20 cellular contexts compared by ENCODE assay signal in the genomic region with DNA sequence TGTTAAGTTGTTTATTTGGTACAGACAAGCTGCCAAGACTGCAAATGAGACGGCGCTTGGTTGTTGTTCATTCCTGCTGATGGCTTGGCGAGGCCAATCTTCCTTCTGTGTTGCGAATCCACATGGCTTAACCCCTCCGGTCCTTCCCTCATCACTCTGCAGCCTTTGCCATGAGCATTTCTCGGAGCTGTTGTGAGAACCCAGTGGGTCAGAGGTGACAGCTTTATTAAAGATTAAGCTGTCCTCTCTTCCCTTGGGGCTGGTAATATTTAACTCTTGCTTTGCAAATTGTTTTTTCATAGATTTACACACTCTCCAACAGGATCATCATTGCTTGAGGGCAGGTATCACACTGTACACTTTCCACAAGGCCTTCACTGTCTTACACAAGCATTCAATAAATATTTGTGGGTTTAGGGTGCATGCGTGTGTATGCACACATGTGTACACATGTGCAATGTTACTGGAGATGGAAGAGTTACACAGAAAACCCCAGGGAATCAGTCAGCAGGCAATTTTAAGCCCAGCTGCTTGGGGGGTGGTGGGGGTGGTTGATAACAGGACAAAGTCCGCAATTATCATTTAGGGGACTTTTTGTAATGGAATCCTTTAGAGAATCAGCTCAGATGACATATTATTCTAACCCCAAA. TPM values are rescaled to one million over a fixed set of nuclear protein-coding genes. Genes with fewer than 3 reads are reported as not detected.
DNase-seq lines count a peak whose midpoint lies in the region; ATAC-seq and TF ChIP-seq lines count a peak whose summit lies in the region.
"Had no signal": no experiment of that assay in that cellular context is flagged by ENCODE, and none has a peak within 500 bp of the region (broad histone marks: within the 10 kb centered on the region; RNA-seq: fewer than 3 reads in every experiment).

No MANE protein-coding gene starts in this region.

- no peak overlapping the region for H3K4me2 ChIP-seq in mesendoderm (ENCODE audit: low read length)

- H3K4me1 ChIP-seq in A673 (ENCODE audit: insufficient read depth, low read length, poor library complexity, severe bottlenecking), result peaks cover 50% of the 10 kb centered on the region
- no peaks in the 10 kb centered on the region for H3K4me1 ChIP-seq in HEK293 (ENCODE audit: control insufficient read depth, insufficient read depth, low read length)
- peaks cover 16% of the 10 kb centered on the region for H3K4me1 ChIP-seq in mesendoderm (ENCODE audit: control insufficient read depth, low read depth, low read length)
- H3K4me1 ChIP-seq in colonic mucosa, result peaks cover 9% of the 10 kb centered on the region
- H3K4me1 ChIP-seq: parathyroid adenoma, uterus had no signal

- H3K56ac ChIP-seq in mesendoderm (ENCODE audit: low read length), result peak overlapping the region; percentile 2

- H2AK5ac ChIP-seq in mesendoderm (ENCODE audit: low read length), result no peak overlapping the region

- no peak overlapping the region for H2BK120ac ChIP-seq in mesendoderm (ENCODE audit: low read depth, low read length)

- no peak overlapping the region for H2BK5ac ChIP-seq in mesendoderm (ENCODE audit: low read length)

- H3K27ac ChIP-seq in A673 (ENCODE audit: low read depth, low read length, poor library complexity, severe bottlenecking), result peak overlapping the region; percentile 73
- no peak overlapping the region for H3K27ac ChIP-seq in HEK293 (ENCODE audit: extremely low read depth, low read depth, low read length)
- H3K27ac ChIP-seq in dorsolateral prefrontal cortex, result peak overlapping the region in 46 of 59 donors; percentile 4 to 85 (median 62)
- H3K27ac ChIP-seq in mesendoderm (ENCODE audit: low read depth, low read length), result no peak overlapping the region
- H3K27ac ChIP-seq in colonic mucosa, result no peak overlapping the region
- H3K27ac ChIP-seq: parathyroid adenoma, uterus had no signal

- intact Hi-C loops in A673 (cut with micrococcal nuclease; ENCODE audit: unreplicated experiment), result loop anchor here (2.0 kb wide), 1 partner anchor 17 kb away; no protein-coding TSS in a partner anchor
- intact Hi-C loops in dorsolateral prefrontal cortex (cut with DNase I), result no loop called here
- intact Hi-C loops in colonic mucosa (cut with DNase I), result no loop called here

- H3K4me3 ChIP-seq in A673 (ENCODE audit: low read depth, low read length, poor library complexity, severe bottlenecking) (peak overlapping the region; percentile 14), HEK293 (ENCODE audit: low read depth, low read length) (no peak overlapping the region), dorsolateral prefrontal cortex (no peak overlapping the region), mesendoderm (ENCODE audit: low read length) (no peak overlapping the region), colonic mucosa (no peak overlapping the region)
- H3K4me3 ChIP-seq: uterus had no signal

- POLR2A ChIA-PET in A673 (lab: Charles Lee; ENCODE audit: low non-redundant PET), result no interaction called here
- POLR2A ChIA-PET in HEK293 (lab: Yijun Ruan, JAX), result no interaction called here

- no peak overlapping the region for H2BK15ac ChIP-seq in mesendoderm (replicated peaks; ENCODE audit: low read depth)

- H3K18ac ChIP-seq in mesendoderm (ENCODE audit: low read length), result no peak overlapping the region

- H4K8ac ChIP-seq in mesendoderm (ENCODE audit: low read depth, low read length), result no peak overlapping the region

- no peak for ATAC-seq in activated CD4-positive, CD25-positive, alpha-beta regulatory T cell treated with anti-CD3 and anti-CD28 coated beads, Interleukin-2, amount 50 U/mL, for 24 hours
- ATAC-seq: activated T-helper 17 cell treated with anti-CD3 and anti-CD28 coated beads, Interleukin-2, amount 50 U/mL, for 72 hours had no signal

- no peak overlapping the region for H3K4ac ChIP-seq in mesendoderm (ENCODE audit: low read depth, low read length)

- no peaks in the 10 kb centered on the region for H3K79me1 ChIP-seq in mesendoderm (ENCODE audit: low read length)

- CTCF ChIA-PET in A673 (lab: Charles Lee), result interaction anchor here (1.8 kb wide), 1 partner anchor 16 kb away, joined by 3 read pairs; no protein-coding TSS in a partner anchor
- CTCF ChIA-PET in HEK293 (lab: Yijun Ruan, JAX), result interaction anchor here (1.0 kb wide), 1 partner anchor 30 kb away, joined by 3 read pairs; no protein-coding TSS in a partner anchor

- no TSS peak for BruUV-seq in A673 (replicated peaks; lab: Mats Ljungman, UMichigan)

- DNase-seq in A673 (ENCODE audit: low spot score), result no peak
- DNase-seq in dorsolateral prefrontal cortex, result peak in 3 of 10 donors; percentile 39 to 69 (median 59)
- DNase-seq in mesendoderm, result no peak
- DNase-seq in NCI-H2107 treated with DMSO at 0.1 percent for 48 hours (lab: John Stamatoyannopoulos, UW; ENCODE audit: unreplicated experiment), result no peak
- DNase-seq in NAMALWA (ENCODE audit: low spot score), result no peak
- no peak for DNase-seq in colonic mucosa
- DNase-seq: activated CD4-positive, alpha-beta memory T cell treated with anti-CD3 and anti-CD28 coated beads for 36 hours; aorta; DMS53; KBM-7; mammary epithelial cell; NCI-H187 treated with DMSO at 0.1 percent for 48 hours; SIG-M5; stimulated activated CD4-positive, alpha-beta T cell treated with anti-CD3 and anti-CD28 coated beads, Interleukin-2, amount 100 ng/mL, for 24 hours; T1000; uterus had no signal

- TF ChIP-seq CTCF in A673 (conservative IDR thresholded peaks at IDR 0.05; ENCODE audit: low read depth, low read length) (no peak), HEK293 (tag by site-specific recombination; IDR thresholded peaks at IDR 0.05) (no peak), dorsolateral prefrontal cortex (IDR thresholded peaks at IDR 0.05 in 54 of 56, conservative IDR thresholded peaks at IDR 0.05 in 2 of 56; ENCODE audit: low read depth in 1 of 56, partially characterized antibody in 56 of 56) (no peak), colonic mucosa (IDR thresholded peaks at IDR 0.05) (no peak)

- H3K36me3 ChIP-seq in A673 (ENCODE audit: insufficient read depth, low read length, poor library complexity, severe bottlenecking) (no peaks in the 10 kb centered on the region), HEK293 (ENCODE audit: control insufficient read depth in 2 of 2, insufficient read depth in 1 of 2, low read length in 2 of 2) (no peaks in the 10 kb centered on the region), mesendoderm (ENCODE audit: control insufficient read depth, insufficient read depth, low read length) (no peaks in the 10 kb centered on the region), colonic mucosa (no peaks in the 10 kb centered on the region)
- H3K36me3 ChIP-seq: uterus had no signal

- WGBS in mesendoderm (ENCODE audit: extremely low coverage, insufficient coverage, low lambda C conversion rate), result no CpG with 5 or more reads among the region's 8 CpGs

- H3K27me3 ChIP-seq in A673 (replicated peaks; ENCODE audit: insufficient read depth, low read depth, low read length, poor library complexity) (no peaks in the 10 kb centered on the region), dorsolateral prefrontal cortex (no peaks in the 10 kb centered on the region), mesendoderm (ENCODE audit: insufficient read depth, low read length, poor library complexity) (no peaks in the 10 kb centered on the region), colonic mucosa (no peaks in the 10 kb centered on the region)
- H3K27me3 ChIP-seq: uterus had no signal

- no peak overlapping the region for H4K5ac ChIP-seq in mesendoderm (ENCODE audit: low read length)

- H3K9ac ChIP-seq in mesendoderm (ENCODE audit: low read length) (no peak overlapping the region), colonic mucosa (ENCODE audit: low read depth in 2 of 2, low read length in 2 of 2) (peak overlapping the region in 1 of 2 donors; percentile 41)
- H3K9ac ChIP-seq: parathyroid adenoma had no signal

- H3K23ac ChIP-seq in mesendoderm (ENCODE audit: low read length), result no peak overlapping the region

- no peaks in the 10 kb centered on the region for H3K9me3 ChIP-seq in A673 (ENCODE audit: low read depth, low read length, poor library complexity, severe bottlenecking)
- no peaks in the 10 kb centered on the region for H3K9me3 ChIP-seq in HEK293 (ENCODE audit: control insufficient read depth, insufficient read depth, low read depth, low read length)
- no peaks in the 10 kb centered on the region for H3K9me3 ChIP-seq in colonic mucosa
- H3K9me3 ChIP-seq: uterus had no signal

- no peaks in the 10 kb centered on the region for H3K79me2 ChIP-seq in mesendoderm (ENCODE audit: control insufficient read depth, insufficient read depth, low read length)
- H3K79me2 ChIP-seq: parathyroid adenoma had no signal

TF ChIP-seq in HEK293, 187 proteins besides CTCF, POLR2A, EP300 and RAD21:
- TF ChIP-seq ZNF544 (tag by site-specific recombination; IDR thresholded peaks at IDR 0.05) (no peak), MYNN (tag by site-specific recombination; IDR thresholded peaks at IDR 0.05; ENCODE audit: borderline replicate concordance) (no peak), ZNF555 (tag by site-specific recombination; conservative IDR thresholded peaks at IDR 0.05) (no peak), ZNF473 (tag by site-specific recombination; IDR thresholded peaks at IDR 0.05) (no peak), ZIC2 (tag by site-specific recombination; IDR thresholded peaks at IDR 0.05) (0 out of 2 replicates have a peak, but pooled peaks have one; percentile 24), MEIS1 (CRISPR knock-in tag; IDR thresholded peaks at IDR 0.05; ENCODE audit: borderline replicate concordance) (no peak)
- TF ChIP-seq, protein P1, sequence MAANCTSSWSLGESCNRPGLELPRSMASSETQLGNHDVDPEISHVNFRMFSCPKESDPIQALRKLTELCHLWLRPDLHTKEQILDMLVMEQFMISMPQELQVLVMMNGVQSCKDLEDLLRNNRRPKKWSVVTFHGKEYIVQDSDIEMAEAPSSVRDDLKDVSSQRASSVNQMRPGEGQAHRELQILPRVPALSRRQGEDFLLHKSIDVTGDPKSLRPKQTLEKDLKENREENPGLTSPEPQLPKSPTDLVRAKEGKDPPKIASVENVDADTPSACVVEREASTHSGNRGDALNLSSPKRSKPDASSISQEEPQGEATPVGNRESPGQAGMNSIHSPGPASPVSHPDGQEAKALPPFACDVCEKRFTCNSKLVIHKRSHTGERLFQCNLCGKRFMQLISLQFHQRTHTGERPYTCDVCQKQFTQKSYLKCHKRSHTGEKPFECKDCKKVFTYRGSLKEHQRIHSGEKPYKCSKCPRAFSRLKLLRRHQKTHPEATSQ (tag by site-specific recombination; IDR thresholded peaks at IDR 0.05), result no peak

RNA-seq across cellular contexts. Expression of a gene that starts 27.7 kb away (rescaled TPM):
- total RNA-seq in A673 (2021) (0.32 and 0.70 TPM in 2 replicates), dorsolateral prefrontal cortex (10 to 100 TPM; 16.9 to 84.7 (median 42.5) TPM), colonic mucosa (under 1 TPM; 0.22 to 0.90 TPM)
- polyA plus RNA-seq in mesendoderm (2013, experiment 1 of 2), result 0.41 TPM
- 0.38 TPM for polyA plus RNA-seq in mesendoderm (2013, experiment 2 of 2)
- total RNA-seq: activated CD4-positive, alpha-beta memory T cell treated with anti-CD3 and anti-CD28 coated beads for 36 hours; activated T-helper 17 cell treated with anti-CD3 and anti-CD28 coated beads, Interleukin-2, amount 50 U/mL, for 72 hours; aorta had no signal
- polyA plus RNA-seq: aorta had no signal

Comparison
In these comparisons a context has a peak if more than half of its experiments do, and no peak if none do; other contexts are left out.
1. H3K27ac ChIP-seq: peak in A673 (single experiment) and dorsolateral prefrontal cortex (46 of 59); none in HEK293 (single experiment), mesendoderm (single experiment) and colonic mucosa (single experiment).
2. RNA of a gene that starts 27.7 kb away (total RNA-seq): 16.9 to 84.7 TPM in dorsolateral prefrontal cortex; 0.22 to 0.90 TPM in colonic mucosa and 0.32 to 0.70 TPM in A673; every median in the first group is over 4 times any median in the second.